8 cellular contexts compared by ENCODE assay signal in the genomic region with DNA sequence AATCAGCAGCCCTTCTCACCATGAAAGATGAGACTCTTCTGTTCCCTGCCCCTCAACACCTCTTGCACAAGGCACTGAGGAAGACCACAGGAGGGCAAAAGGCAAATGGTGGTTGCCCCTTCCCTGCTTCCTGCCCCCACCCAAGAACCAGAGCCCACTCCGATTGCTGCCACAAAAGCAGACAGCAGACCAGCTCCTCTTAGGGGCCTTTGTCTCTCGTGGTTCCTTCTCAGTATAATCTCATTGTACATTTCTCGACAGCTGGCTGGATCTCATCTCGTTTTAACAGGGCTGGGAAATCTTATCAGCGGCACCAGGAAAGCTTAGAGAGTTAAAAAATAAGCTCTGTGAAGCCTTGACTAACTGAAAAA. TPM values are rescaled to one million over a fixed set of nuclear protein-coding genes. Genes with fewer than 3 reads are reported as not detected.
DNase-seq lines count a peak whose midpoint lies in the region; ATAC-seq and TF ChIP-seq lines count a peak whose summit lies in the region.

No MANE protein-coding gene starts in this region.

- H3K4ac ChIP-seq in mesenchymal stem cell (ENCODE audit: low read depth in 1 of 2, low read length in 2 of 2), result no peak overlapping the region

- H4K8ac ChIP-seq in mesenchymal stem cell (ENCODE audit: low read length), result no peak overlapping the region

- peaks cover 44% of the 10 kb centered on the region for H3K4me1 Mint-ChIP-seq in activated T-cell treated with anti-CD3 and anti-CD28 coated beads, Interleukin-2, amount 50 U/mL, for 24 hours (ENCODE audit: low read depth)
- H3K4me1 Mint-ChIP-seq in activated naive CD8-positive, alpha-beta T cell treated with anti-CD3 and anti-CD28 coated beads, Interleukin-2, amount 50 U/mL, for 24 hours, result peaks cover 45% of the 10 kb centered on the region

- no peak overlapping the region for H3K14ac ChIP-seq in mesenchymal stem cell (ENCODE audit: low read length in 2 of 2)

- TF ChIP-seq CTCF in testis (IDR thresholded peaks at IDR 0.05), result no peak

- peaks cover 2% of the 10 kb centered on the region for H3K9me3 Mint-ChIP-seq in activated T-cell treated with anti-CD3 and anti-CD28 coated beads, Interleukin-2, amount 50 U/mL, for 24 hours
- peaks cover 8% of the 10 kb centered on the region for H3K9me3 Mint-ChIP-seq in activated naive CD8-positive, alpha-beta T cell treated with anti-CD3 and anti-CD28 coated beads, Interleukin-2, amount 50 U/mL, for 24 hours

- no peak overlapping the region for H2BK120ac ChIP-seq in mesenchymal stem cell (ENCODE audit: low read depth, low read length)

- H3K4me3 Mint-ChIP-seq in activated T-cell treated with anti-CD3 and anti-CD28 coated beads, Interleukin-2, amount 50 U/mL, for 24 hours, result peak overlapping the region; percentile 70
- peak overlapping the region; percentile 73 for H3K4me3 Mint-ChIP-seq in activated naive CD8-positive, alpha-beta T cell treated with anti-CD3 and anti-CD28 coated beads, Interleukin-2, amount 50 U/mL, for 24 hours

- no peak for DNase-seq in activated T-cell treated with anti-CD3 and anti-CD28 coated beads, Interleukin-2, amount 50 U/mL, for 24 hours
- DNase-seq in activated T-cell treated with anti-CD3 and anti-CD28 coated beads for 4 hours (no peak), mesenchymal stem cell (peak; percentile 14), testis (no peak), Kasumi-1 (lab: John Stamatoyannopoulos, UW) (no peak), middle frontal gyrus (ENCODE audit: extremely low spot score, low spot score) (no peak), NCI-H1436 (lab: John Stamatoyannopoulos, UW) (no peak)
- no peak for DNase-seq in activated naive CD8-positive, alpha-beta T cell treated with anti-CD3 and anti-CD28 coated beads, Interleukin-2, amount 50 U/mL, for 24 hours

- TF ChIP-seq POLR2A in testis (IDR thresholded peaks at IDR 0.05), result no peak

- H3K36me3 ChIP-seq in mesenchymal stem cell (ENCODE audit: control insufficient read depth in 1 of 2, insufficient read depth in 2 of 2, low read depth in 1 of 2, low read length in 2 of 2), result no peaks in the 10 kb centered on the region
- H3K36me3 ChIP-seq in testis (ENCODE audit: low read depth, missing control alignments), result no peaks in the 10 kb centered on the region

- no peaks in the 10 kb centered on the region for H3K27me3 Mint-ChIP-seq in activated T-cell treated with anti-CD3 and anti-CD28 coated beads, Interleukin-2, amount 50 U/mL, for 24 hours
- no peaks in the 10 kb centered on the region for H3K27me3 Mint-ChIP-seq in activated naive CD8-positive, alpha-beta T cell treated with anti-CD3 and anti-CD28 coated beads, Interleukin-2, amount 50 U/mL, for 24 hours

- H3K23ac ChIP-seq in mesenchymal stem cell (ENCODE audit: low read length in 2 of 2), result no peak overlapping the region

- WGBS in mesenchymal stem cell, result 72% methylated on average over 5 of the region's 5 CpGs
- 20 to 23% methylated on average over 5 of the region's 5 CpGs for WGBS in testis, 2 donors

- H3K4me3 ChIP-seq in mesenchymal stem cell (ENCODE audit: insufficient read depth in 1 of 2, low read depth in 1 of 2, low read length in 2 of 2) (peak overlapping the region in 1 of 2 experiments; percentile 87), testis (peak overlapping the region; percentile 64 to 67)

- peak overlapping the region; percentile 89 for H3K9ac ChIP-seq in mesenchymal stem cell (ENCODE audit: low read length)

- H2BK5ac ChIP-seq in mesenchymal stem cell (ENCODE audit: low read depth, low read length, poor library complexity, severe bottlenecking), result no peak overlapping the region

- H2AFZ ChIP-seq in mesenchymal stem cell (ENCODE audit: low read depth, low read length), result no peak overlapping the region

- peaks cover 10% of the 10 kb centered on the region for H3K4me1 ChIP-seq in mesenchymal stem cell (ENCODE audit: control insufficient read depth, insufficient read depth, low read depth, low read length)
- peaks cover 13% of the 10 kb centered on the region for H3K4me1 ChIP-seq in testis

- intact Hi-C loops in testis (cut with DNase I; ENCODE audit: low total_unique reads), result no loop called here

- no peaks in the 10 kb centered on the region for H3K36me3 Mint-ChIP-seq in activated T-cell treated with anti-CD3 and anti-CD28 coated beads, Interleukin-2, amount 50 U/mL, for 24 hours (ENCODE audit: low read depth)
- no peaks in the 10 kb centered on the region for H3K36me3 Mint-ChIP-seq in activated naive CD8-positive, alpha-beta T cell treated with anti-CD3 and anti-CD28 coated beads, Interleukin-2, amount 50 U/mL, for 24 hours (ENCODE audit: low read depth)

- no peak for ATAC-seq in activated naive CD8-positive, alpha-beta T cell treated with anti-CD3 and anti-CD28 coated beads, Interleukin-2, amount 50 U/mL, for 24 hours

- peaks cover 23% of the 10 kb centered on the region for H3K79me1 ChIP-seq in mesenchymal stem cell (replicated peaks; ENCODE audit: low read length, poor library complexity, severe bottlenecking)

- no peak overlapping the region for H3K27ac ChIP-seq in mesenchymal stem cell (ENCODE audit: low read length, poor library complexity, severe bottlenecking)
- peak overlapping the region in 1 of 2 donors; percentile 89 for H3K27ac ChIP-seq in testis

- no peak overlapping the region for H2BK15ac ChIP-seq in mesenchymal stem cell (ENCODE audit: low read depth, poor library complexity, severe bottlenecking)

- H3K4me2 ChIP-seq in mesenchymal stem cell (ENCODE audit: low read length, poor library complexity, severe bottlenecking), result peak overlapping the region; percentile 82

- H3K18ac ChIP-seq in mesenchymal stem cell (ENCODE audit: low read depth in 1 of 2, low read length in 2 of 2), result no peak overlapping the region

- H3K27me3 ChIP-seq in mesenchymal stem cell (ENCODE audit: control insufficient read depth in 1 of 2, insufficient read depth in 1 of 2, low read length in 2 of 2), result no peaks in the 10 kb centered on the region
- H3K27me3 ChIP-seq in testis, result no peaks in the 10 kb centered on the region

- H4K91ac ChIP-seq in mesenchymal stem cell (ENCODE audit: low read length), result no peak overlapping the region

- H2AK5ac ChIP-seq in mesenchymal stem cell (ENCODE audit: low read length, severe bottlenecking), result no peak overlapping the region

- peak overlapping the region; percentile 57 for H3K27ac Mint-ChIP-seq in activated T-cell treated with anti-CD3 and anti-CD28 coated beads, Interleukin-2, amount 50 U/mL, for 24 hours
- peak overlapping the region; percentile 45 for H3K27ac Mint-ChIP-seq in activated naive CD8-positive, alpha-beta T cell treated with anti-CD3 and anti-CD28 coated beads, Interleukin-2, amount 50 U/mL, for 24 hours

- peaks cover 11% of the 10 kb centered on the region for H3K9me3 ChIP-seq in mesenchymal stem cell (ENCODE audit: control insufficient read depth, low read length)
- no peaks in the 10 kb centered on the region for H3K9me3 ChIP-seq in testis

- H2BK12ac ChIP-seq in mesenchymal stem cell (ENCODE audit: low read length in 2 of 2), result peak overlapping the region in 1 of 2 experiments; percentile 18

RNA-seq across cellular contexts. Expression of a gene that starts 1.1 kb away (rescaled TPM):
- 3.5 TPM for polyA plus RNA-seq in mesenchymal stem cell (2013, experiment 1 of 2)
- polyA plus RNA-seq in mesenchymal stem cell (2013, experiment 2 of 2), result 3.4 TPM
- 10 to 100 TPM; 26.2 to 30.7 TPM for total RNA-seq in testis
- polyA plus RNA-seq in testis (ENCODE audit: insufficient read depth, low read depth, low replicate concordance), result 13.6 TPM
